1 cellular context compared by ENCODE assay signal in genomic region chr16:85936761-85937343, GRCh38.
TF ChIP-seq lines count a peak whose summit lies in the region.

No MANE protein-coding gene starts in this region.

TF ChIP-seq in WTC11, 78 proteins besides CTCF, POLR2A, EP300 and RAD21 (continued from another document):
- no peak for TF ChIP-seq ZSCAN18 (CRISPR knock-in tag; IDR thresholded peaks at IDR 0.05)
- no peak for TF ChIP-seq KAT7 (CRISPR knock-in tag; IDR thresholded peaks at IDR 0.05; ENCODE audit: borderline replicate concordance)
TF ChIP-seq in WTC11: peak in this region for 0.
